Comparison of ENCODE assay signal across 8 cellular contexts in the genomic region with DNA sequence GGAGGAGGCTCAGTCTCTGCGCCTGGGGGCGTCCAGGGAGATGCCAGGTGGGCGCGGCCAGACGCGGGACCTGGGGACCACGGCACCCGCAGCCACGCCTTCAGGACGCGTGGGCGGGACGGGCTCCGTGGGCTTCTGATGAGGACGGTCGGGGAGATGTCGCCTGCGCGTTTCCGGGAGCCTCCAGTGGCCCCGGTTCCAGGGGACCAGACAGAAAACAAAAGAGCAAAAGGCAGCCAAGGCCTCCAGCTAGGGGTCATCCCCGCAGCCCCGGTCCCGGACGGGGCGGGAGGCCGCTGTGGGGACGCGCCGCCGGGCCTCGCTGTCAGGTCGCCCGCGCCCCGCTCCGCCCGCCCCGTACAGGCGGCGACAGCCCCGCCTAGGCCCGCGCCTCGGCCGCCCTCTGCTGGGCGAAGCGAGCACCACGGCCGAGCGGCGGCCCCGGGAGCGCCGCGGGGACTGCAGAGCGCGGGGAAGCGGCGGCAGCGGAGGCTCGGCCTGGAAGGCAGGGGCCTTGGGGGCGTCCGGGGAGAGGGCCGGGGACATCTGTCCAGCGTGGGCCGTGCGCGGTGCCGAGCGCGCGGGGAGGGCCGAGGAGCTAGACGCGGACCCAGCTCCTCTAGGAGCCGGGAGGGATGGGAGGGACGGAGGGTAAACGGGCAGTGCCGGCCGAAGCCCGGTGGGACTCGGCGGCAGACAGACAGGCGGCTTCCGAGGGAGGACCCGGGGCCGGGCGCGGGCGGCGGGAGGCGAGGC. TPM values are rescaled to one million over a fixed set of nuclear protein-coding genes. Genes with fewer than 3 reads are reported as not detected.
DNase-seq lines count a peak whose midpoint lies in the region.

No MANE protein-coding gene starts in this region.

- DNase-seq in ELR (ENCODE audit: low read depth) (peak; percentile 74), GM23248 (peak; percentile 88), SJSA1 (ENCODE audit: low read depth in 1 of 2, low spot score in 2 of 2) (peak; percentile 71 to 86), germinal center (ENCODE audit: low spot score) (peak; percentile 90), occipital lobe (lab: John Stamatoyannopoulos, UW) (peak; percentile 70)
- DNase-seq in activated naive CD4-positive, alpha-beta T cell treated with Interleukin-2 at 50 U/mL for 16 hours = peak; percentile 83

- H3K27me3 ChIP-seq in GM23248 (replicated peaks; ENCODE audit: insufficient read depth) (no peaks in the 10 kb centered on the region), SJSA1 (replicated peaks) (no peaks in the 10 kb centered on the region)

- WGBS in GM23248 (ENCODE audit: low coverage in 1 of 2, low lambda C conversion rate in 2 of 2, missing lambda C conversion rate in 2 of 2), 2 experiments = 0 to 1% methylated on average over 18 to 71 of the region's 93 CpGs

- peak overlapping the region; percentile 92 for H2AFZ ChIP-seq in GM23248

- peak overlapping the region; percentile 68 for H3K4me3 ChIP-seq in GM23248
- H3K4me3 ChIP-seq in SJSA1 = peak overlapping the region; percentile 76

- H3K9me3 ChIP-seq in GM23248 (ENCODE audit: low read depth) (no peaks in the 10 kb centered on the region), KOPT-K1 (ENCODE audit: insufficient read depth, low read length, poor library complexity, severe bottlenecking) (no peaks in the 10 kb centered on the region), SJSA1 (replicated peaks) (peaks cover 4% of the 10 kb centered on the region; the same call in 1 of the 2 replicates)

- no peaks in the 10 kb centered on the region for H3K79me2 ChIP-seq in GM23248 (ENCODE audit: insufficient read depth)

- peak overlapping the region; percentile 78 for H3K9ac ChIP-seq in GM23248

- H3K36me3 ChIP-seq in GM23248 (ENCODE audit: low read depth) (no peaks in the 10 kb centered on the region), KOPT-K1 (ENCODE audit: insufficient read depth, low read length) (no peaks in the 10 kb centered on the region), SJSA1 (no peaks in the 10 kb centered on the region)

- no peaks in the 10 kb centered on the region for H3K9me2 ChIP-seq in GM23248 (ENCODE audit: insufficient read depth)

- no peaks in the 10 kb centered on the region for H4K20me1 ChIP-seq in GM23248 (ENCODE audit: insufficient read depth)

- H3F3A ChIP-seq in GM23248 (ENCODE audit: insufficient read depth) = no peaks in the 10 kb centered on the region

- peaks cover 2% of the 10 kb centered on the region; the same call in 1 of the 2 replicates for H3K4me1 ChIP-seq in GM23248 (ENCODE audit: insufficient read depth)
- peaks cover 16% of the 10 kb centered on the region for H3K4me1 ChIP-seq in SJSA1 (replicated peaks)

- no peak overlapping the region for H3K27ac ChIP-seq in GM23248
- H3K27ac ChIP-seq in KOPT-K1 (ENCODE audit: low read depth, low read length, poor library complexity, severe bottlenecking) = peak overlapping the region; percentile 49
- peak overlapping the region; percentile 84 for H3K27ac ChIP-seq in SJSA1
- H3K27ac ChIP-seq in temporal lobe (ENCODE audit: low read depth, low read length) = peak overlapping the region; percentile 36

- H3K4me2 ChIP-seq in GM23248 (ENCODE audit: unreplicated experiment) = peak overlapping the region; percentile 66

- in situ Hi-C loops in GM23248 (cut with MboI) = no loop called here

RNA-seq across cellular contexts. Expression of a gene that starts 48.7 kb away (rescaled TPM):
- total RNA-seq in GM23248 (2014; rRNA removed; shearing (Covaris generic)) = 6.4 and 7.5 TPM in 2 replicates
- polyA plus RNA-seq in GM23248 (2016; fragmentation: Nextera tagmentation; extraction: Ambion mirVana) = 14.5 TPM in 2 replicates
- 9.3 and 17.5 TPM in 2 replicates for total RNA-seq in SJSA1 (2014; rRNA removed; shearing (Covaris generic))
- total RNA-seq in occipital lobe = 11.1 TPM
- 11.6 TPM for total RNA-seq in temporal lobe
